Comparison of ENCODE assay signal across 18 cellular contexts in genomic region chr17:80705988-80706387, GRCh38.
DNase-seq lines count a peak whose midpoint lies in the region; ATAC-seq, FAIRE-seq and TF ChIP-seq lines count a peak whose summit lies in the region.
"Had no signal": no experiment of that assay in that cellular context is flagged by ENCODE, and none has a peak within 500 bp of the region (broad histone marks: within the 10 kb centered on the region; RNA-seq: fewer than 3 reads in every experiment).

No MANE protein-coding gene starts in this region.

- H2AFZ ChIP-seq in OCI-LY1 (ENCODE audit: low read length) = no peak overlapping the region
- H2AFZ ChIP-seq in H1 (ENCODE audit: low read length) = no peak overlapping the region

- H3K4me1 ChIP-seq in breast epithelium (no peaks in the 10 kb centered on the region), OCI-LY1 (ENCODE audit: insufficient read depth, low read length, severe bottlenecking) (peaks cover 49% of the 10 kb centered on the region), H1 (replicated peaks in 1 of 4; ENCODE audit: control insufficient read depth in 3 of 4, insufficient read depth in 4 of 4, low read length in 3 of 4) (peaks cover 3 to 20% (median 5%) of the 10 kb centered on the region in 4 experiments)

- H3K27me3 ChIP-seq in breast epithelium (no peaks in the 10 kb centered on the region), OCI-LY1 (ENCODE audit: insufficient read depth, low read length) (no peaks in the 10 kb centered on the region), H1 (replicated peaks in 1 of 4; ENCODE audit: control insufficient read depth in 3 of 4, extremely low read depth in 1 of 4, insufficient read depth in 3 of 4, low read length in 3 of 4) (no peaks in the 10 kb centered on the region)
- H3K27me3 ChIP-seq: heart right ventricle had no signal

- H3K4me2 ChIP-seq in OCI-LY1 (ENCODE audit: low read length) (no peak overlapping the region), H1 (ENCODE audit: insufficient read depth in 1 of 2, low read depth in 2 of 2, low read length in 2 of 2) (no peak overlapping the region; a peak in 1 of 4 replicates)

- no peaks in the 10 kb centered on the region for H3K79me2 ChIP-seq in OCI-LY1 (ENCODE audit: insufficient read depth, low read length)
- peaks cover 0 to 10% of the 10 kb centered on the region in 2 experiments; a peak in 2 of 4 replicates for H3K79me2 ChIP-seq in H1 (ENCODE audit: control insufficient read depth in 1 of 2, insufficient read depth in 2 of 2, low read length in 2 of 2)

- no peak overlapping the region for H3K18ac ChIP-seq in H1 (ENCODE audit: extremely low read depth, low read length)

- H3K4me3 ChIP-seq in breast epithelium = no peak overlapping the region
- H3K4me3 ChIP-seq in OCI-LY1 (ENCODE audit: low read depth, low read length, poor library complexity, severe bottlenecking) = no peak overlapping the region
- H3K4me3 ChIP-seq in H1 (ENCODE audit: extremely low read depth in 1 of 4, insufficient read depth in 2 of 4, low read depth in 3 of 4, low read length in 4 of 4) = no peak overlapping the region
- H3K4me3 ChIP-seq: heart right ventricle had no signal

- H3F3A ChIP-seq in OCI-LY1 (ENCODE audit: insufficient read depth, low read length) = no peaks in the 10 kb centered on the region

- no peak overlapping the region for H2BK120ac ChIP-seq in H1 (replicated peaks; ENCODE audit: low read depth, low read length)

- H3K4ac ChIP-seq in H1 (replicated peaks; ENCODE audit: insufficient read length, low read depth, low read length) = no peak overlapping the region

- H3K36me3 Mint-ChIP-seq in MCF 10A (ENCODE audit: insufficient read depth, unreplicated experiment) = peaks cover 4% of the 10 kb centered on the region
- H3K36me3 Mint-ChIP-seq in stimulated activated naive B cell treated with anti-CD40 and anti-IgM and Interleukin-4, amounts not matched to agents 10 μg/mL and 1 μg/mL and 100 μg/mL, for 72 hours = peaks cover 25 to 56% of the 10 kb centered on the region in 2 donors

- no peaks in the 10 kb centered on the region for H3K9me3 ChIP-seq in breast epithelium
- H3K9me3 ChIP-seq in OCI-LY1 (ENCODE audit: low read length) = no peaks in the 10 kb centered on the region
- no peaks in the 10 kb centered on the region for H3K9me3 ChIP-seq in H1 (ENCODE audit: insufficient read depth in 2 of 2, low read depth in 1 of 2, low read length in 1 of 2)
- H3K9me3 ChIP-seq: heart right ventricle had no signal

- H2BK12ac ChIP-seq in H1 (ENCODE audit: low read depth, low read length) = 0 out of 2 replicates have a peak overlapping the region, but pooled peaks have one; percentile 3

- H4K20me1 ChIP-seq in OCI-LY1 (ENCODE audit: insufficient read depth, low read length) (no peaks in the 10 kb centered on the region), H1 (replicated peaks in 1 of 2; ENCODE audit: control insufficient read depth in 1 of 2, insufficient read depth in 2 of 2, low read length in 2 of 2) (peaks cover 0 to 3% of the 10 kb centered on the region in 2 experiments)

- H4K91ac ChIP-seq in H1 (replicated peaks; ENCODE audit: insufficient read length, low read length) = no peak overlapping the region

- intact Hi-C loops in MCF 10A (cut with micrococcal nuclease) = no loop called here
- intact Hi-C loops in breast epithelium (cut with DNase I; ENCODE audit: low total_unique reads) = no loop called here

- H3K14ac ChIP-seq in H1 (ENCODE audit: insufficient read length) = no peak overlapping the region

- no peak overlapping the region for H2BK15ac ChIP-seq in H1 (ENCODE audit: low read length)

- H3K9me2 ChIP-seq in OCI-LY1 (ENCODE audit: low read depth, low read length) = no peaks in the 10 kb centered on the region

- H2AK5ac ChIP-seq in H1 (ENCODE audit: low read depth, low read length) = no peak overlapping the region; the same call in 1 of the 2 replicates

- no peak overlapping the region for H3K4me3 Mint-ChIP-seq in MCF 10A (ENCODE audit: unreplicated experiment)
- H3K4me3 Mint-ChIP-seq in stimulated activated naive B cell treated with anti-CD40 and anti-IgM and Interleukin-4, amounts not matched to agents 10 μg/mL and 1 μg/mL and 100 μg/mL, for 72 hours = no peak overlapping the region
- H3K4me3 Mint-ChIP-seq: activated naive CD8-positive, alpha-beta T cell treated with anti-CD3 and anti-CD28 coated beads, Interleukin-2, amount 10 ng/mL, durations not matched to agents 7 days and 5 days had no signal

- peaks cover under 1% of the 10 kb centered on the region; the same call in 1 of the 2 replicates for H3K23me2 ChIP-seq in H1 (ENCODE audit: low read depth, low read length)

- no peaks in the 10 kb centered on the region for H3K27me3 Mint-ChIP-seq in MCF 10A (ENCODE audit: insufficient read depth, unreplicated experiment)
- H3K27me3 Mint-ChIP-seq in stimulated activated naive B cell treated with anti-CD40 and anti-IgM and Interleukin-4, amounts not matched to agents 10 μg/mL and 1 μg/mL and 100 μg/mL, for 72 hours = no peaks in the 10 kb centered on the region
- H3K27me3 Mint-ChIP-seq: activated naive CD8-positive, alpha-beta T cell treated with anti-CD3 and anti-CD28 coated beads, Interleukin-2, amount 10 ng/mL, durations not matched to agents 7 days and 5 days had no signal

- H3K79me1 ChIP-seq in H1 (ENCODE audit: low read depth, low read length) = peaks cover 8% of the 10 kb centered on the region; the same call in 1 of the 2 replicates

- TF ChIP-seq RAD21 in H1 (IDR thresholded peaks at IDR 0.05 in 1 of 2, conservative IDR thresholded peaks at IDR 0.05 in 1 of 2; ENCODE audit: low read depth in 2 of 2, low read length in 2 of 2) = no peak

- TF ChIP-seq POLR2A in breast epithelium (IDR thresholded peaks at IDR 0.05) = no peak
- TF ChIP-seq POLR2A in H1 (IDR thresholded peaks at IDR 0.05; ENCODE audit: control extremely low read depth in 1 of 2, low read depth in 2 of 2, low read length in 2 of 2) = no peak

- no peak overlapping the region for H3K56ac ChIP-seq in H1 (replicated peaks; ENCODE audit: insufficient read length, low read depth, low read length)

- H2BK5ac ChIP-seq in H1 (ENCODE audit: low read depth, low read length) = peak overlapping the region; percentile 4; the same call in 1 of the 2 replicates

- H3K27ac ChIP-seq in breast epithelium = no peak overlapping the region
- peak overlapping the region; percentile 81 for H3K27ac ChIP-seq in OCI-LY1 (ENCODE audit: low read depth, low read length, poor library complexity, severe bottlenecking)
- H3K27ac ChIP-seq in H1 (ENCODE audit: low read depth, low read length) = no peak overlapping the region
- H3K27ac ChIP-seq: heart right ventricle, WERI-Rb-1 had no signal

- peaks cover 18% of the 10 kb centered on the region for H3K4me1 Mint-ChIP-seq in MCF 10A (ENCODE audit: insufficient read depth, unreplicated experiment)
- H3K4me1 Mint-ChIP-seq in stimulated activated naive B cell treated with anti-CD40 and anti-IgM and Interleukin-4, amounts not matched to agents 10 μg/mL and 1 μg/mL and 100 μg/mL, for 72 hours = peaks cover 37 to 47% of the 10 kb centered on the region in 2 donors

- no peaks in the 10 kb centered on the region for H3K9me3 Mint-ChIP-seq in MCF 10A (ENCODE audit: unreplicated experiment)
- H3K9me3 Mint-ChIP-seq in stimulated activated naive B cell treated with anti-CD40 and anti-IgM and Interleukin-4, amounts not matched to agents 10 μg/mL and 1 μg/mL and 100 μg/mL, for 72 hours = peaks cover 0 to 4% of the 10 kb centered on the region in 2 donors

- H3K27ac Mint-ChIP-seq in MCF 10A (ENCODE audit: low read depth, unreplicated experiment) = peak overlapping the region; percentile 27
- H3K27ac Mint-ChIP-seq in stimulated activated naive B cell treated with anti-CD40 and anti-IgM and Interleukin-4, amounts not matched to agents 10 μg/mL and 1 μg/mL and 100 μg/mL, for 72 hours = peak overlapping the region; percentile 51
- H3K27ac Mint-ChIP-seq: activated naive CD8-positive, alpha-beta T cell treated with anti-CD3 and anti-CD28 coated beads, Interleukin-2, amount 10 ng/mL, durations not matched to agents 7 days and 5 days had no signal

- POLR2A ChIA-PET in MCF 10A (lab: Yijun Ruan, JAX) (interaction anchor here (0.6 kb wide), 1 partner anchor 89 kb away, joined by 3 read pairs; no protein-coding TSS in a partner anchor), H1 (lab: Charles Lee; ENCODE audit: partially characterized antibody) (no interaction called here)

- WGBS in H1 (ENCODE audit: extremely low coverage in 1 of 2, insufficient coverage in 1 of 2, insufficient read length in 1 of 2, insufficient replicate concordance in 2 of 2, low coverage in 1 of 2, low lambda C conversion rate in 2 of 2, missing lambda C conversion rate in 1 of 2), 2 experiments = 70% methylated on average over 5 of the region's 5 CpGs; no CpG with 5 or more reads in 1 of the 2 experiments

- H3K9ac ChIP-seq in OCI-LY1 (ENCODE audit: low read length) (no peak overlapping the region), H1 (replicated peaks in 1 of 4; ENCODE audit: extremely low read depth in 1 of 4, low read depth in 3 of 4, low read length in 3 of 4) (no peak overlapping the region)

- no peak for FAIRE-seq in H1 (lab: Jason Lieb, UNC)
- FAIRE-seq: H54 had no signal

- no peak for TF ChIP-seq EP300 in H1 (IDR thresholded peaks at IDR 0.05; ENCODE audit: borderline replicate concordance in 1 of 2, low read depth in 2 of 2, low read length in 2 of 2)

- H4K8ac ChIP-seq in H1 (ENCODE audit: extremely low read depth, insufficient read depth, low read length) = no peak overlapping the region

- no peak overlapping the region for H3K23ac ChIP-seq in H1 (ENCODE audit: insufficient read length)

- H3K36me3 ChIP-seq in breast epithelium (no peaks in the 10 kb centered on the region), OCI-LY1 (ENCODE audit: insufficient read depth, low read length) (peaks cover 22% of the 10 kb centered on the region), H1 (ENCODE audit: control insufficient read depth in 2 of 4, insufficient read depth in 4 of 4, low read length in 3 of 4) (no peaks in the 10 kb centered on the region)

- no peak for ATAC-seq in stimulated activated naive B cell treated with anti-CD40 and anti-IgM and Interleukin-4, amounts not matched to agents 10 μg/mL and 1 μg/mL and 100 μg/mL, for 72 hours (replicated peaks)
- ATAC-seq in GM18907 (IDR thresholded peaks at IDR 0.05; ENCODE audit: unreplicated experiment) = no peak
- ATAC-seq: heart right ventricle, right cardiac atrium had no signal

- CTCF ChIA-PET in MCF 10A (lab: Yijun Ruan, JAX) (no interaction called here), H1 (lab: Charles Lee; ENCODE audit: partially characterized antibody) (interaction anchor here (0.5 to 1.9 kb wide), 5 partner anchors 12 to 193 kb away, joined by 3 to 5 read pairs (median 3); no protein-coding TSS in a partner anchor)

- no TSS peak for BruUV-seq in MCF 10A (replicated peaks; lab: Mats Ljungman, UMichigan)

- H4K5ac ChIP-seq in H1 (ENCODE audit: insufficient read length, low read depth, low read length) = no peak overlapping the region

- no peak for TF ChIP-seq CTCF in MCF 10A (IDR thresholded peaks at IDR 0.05; ENCODE audit: unreplicated experiment)
- no peak for TF ChIP-seq CTCF in breast epithelium (IDR thresholded peaks at IDR 0.05)
- no peak for TF ChIP-seq CTCF in OCI-LY1 (IDR thresholded peaks at IDR 0.05; ENCODE audit: low read length)
- TF ChIP-seq CTCF in H1 (IDR thresholded peaks at IDR 0.05; ENCODE audit: control extremely low read depth in 1 of 3, insufficient read depth in 1 of 3, low read depth in 1 of 3, low read length in 3 of 3) = no peak

- DNase-seq in MCF 10A (ENCODE audit: unreplicated experiment) = no peak
- no peak for DNase-seq in breast epithelium (ENCODE audit: low spot score in 2 of 2)
- no peak for DNase-seq in H1 (ENCODE audit: low read depth in 1 of 2, low spot score in 2 of 2)
- DNase-seq in stimulated activated naive B cell treated with anti-CD40 and anti-IgM and Interleukin-4, amounts not matched to agents 10 μg/mL and 1 μg/mL and 100 μg/mL, for 72 hours = no peak
- DNase-seq in NCI-H82 (lab: John Stamatoyannopoulos, UW) = no peak
- no peak for DNase-seq in SKM-1 treated with dmso at 0.1 percent for 144 hours (lab: John Stamatoyannopoulos, UW; ENCODE audit: unreplicated experiment)
- DNase-seq: activated naive CD8-positive, alpha-beta T cell treated with anti-CD3 and anti-CD28 coated beads, Interleukin-2, amount 10 ng/mL, durations not matched to agents 7 days and 5 days; activated T-cell treated with anti-CD3 and anti-CD28 coated beads for 4 hours; effector CD4-positive, alpha-beta T cell; heart right ventricle; midbrain; NCI-H1930; NCI-H526 treated with DMSO at 0.1 percent for 48 hours; right cardiac atrium; WERI-Rb-1 had no signal

- H2BK20ac ChIP-seq in H1 (ENCODE audit: low read length) = no peak overlapping the region
